1 cellular context compared by ENCODE assay signal in the genomic region with DNA sequence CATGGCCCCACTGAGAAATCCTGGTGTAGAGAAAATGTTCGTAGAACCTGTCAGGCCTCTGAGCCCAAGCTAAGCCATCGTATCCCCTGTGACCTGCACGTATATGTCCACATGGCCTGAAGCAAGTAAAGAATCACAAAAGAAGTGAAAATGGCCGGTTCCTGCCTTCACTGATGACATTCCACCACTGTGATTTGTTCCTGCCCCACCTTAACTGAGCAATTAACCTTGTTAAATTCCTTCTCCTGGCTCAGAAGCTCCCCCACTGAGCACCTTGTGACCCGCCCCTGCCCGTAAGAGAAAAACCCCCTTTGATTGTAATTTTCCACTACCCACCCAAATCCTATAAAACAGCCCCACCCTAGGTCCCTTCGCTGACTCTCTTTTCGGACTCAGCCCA.
TF ChIP-seq lines count a peak whose summit lies in the region.

No MANE protein-coding gene starts in this region.

TF ChIP-seq in HEK293, 187 proteins besides CTCF, POLR2A, EP300 and RAD21 (continued from another document):
- 0 out of 2 replicates have a peak, but pooled peaks have one; percentile 17 for TF ChIP-seq PRDM10 (tag by site-specific recombination; IDR thresholded peaks at IDR 0.05)
- 0 out of 2 replicates have a peak, but pooled peaks have one; percentile 62 for TF ChIP-seq HOXD13 (CRISPR knock-in tag; IDR thresholded peaks at IDR 0.05; ENCODE audit: borderline replicate concordance)
- peak; percentile 15; the same call in 1 of the 2 replicates for TF ChIP-seq EGR2 (tag by site-specific recombination; IDR thresholded peaks at IDR 0.05; ENCODE audit: low read depth)
- TF ChIP-seq KLF1 (tag by site-specific recombination; IDR thresholded peaks at IDR 0.05) = peak; percentile 81
- TF ChIP-seq SP7 (tag by site-specific recombination; IDR thresholded peaks at IDR 0.05) = peak; percentile 21; the same call in 1 of the 2 replicates
